ENCODE assay signal across 16 cellular contexts in genomic region chr6:117072781-117073180, GRCh38.
"Had no signal": no experiment of that assay in that cellular context is flagged by ENCODE, and none has a peak within 500 bp of the region (broad histone marks: within the 10 kb centered on the region; RNA-seq: fewer than 3 reads in every experiment).

No MANE protein-coding gene starts in this region.

- H3K9me3 ChIP-seq: adrenal gland, lower lobe of right lung, vagina had no signal

- FAIRE-seq: bronchial epithelial cell, frontal cortex, islet of Langerhans had no signal

- H3K4me1 ChIP-seq: adrenal gland, lower lobe of right lung, sigmoid colon, vagina had no signal

- H3K4me3 ChIP-seq: adrenal gland, lower lobe of right lung, sigmoid colon, stomach, vagina had no signal

- H3K27me3 ChIP-seq: adrenal gland, stomach, vagina had no signal

- DNase-seq: activated CD4-positive, alpha-beta T cell treated with anti-CD3 and anti-CD28 coated beads for 1 hour; activated effector memory CD4-positive, alpha-beta T cell treated with anti-CD3 and anti-CD28 coated beads, Interleukin-2, amount 50 U/mL, for 16 hours; activated T-cell treated with anti-CD3 and anti-CD28 coated beads, Interleukin-2, amount 50 U/mL, for 72 hours; adrenal gland; cerebellar nuclear complex; cortex of kidney; lower lobe of right lung; sigmoid colon; stimulated activated CD4-positive, alpha-beta T cell treated with anti-CD3 and anti-CD28 coated beads, Interleukin-4, amount 100 ng/mL, for 24 hours; stomach; trophoblast cell had no signal

- H3K27ac ChIP-seq: adrenal gland, lower lobe of right lung, sigmoid colon, stomach, vagina, VCaP had no signal

- H3K36me3 ChIP-seq: adrenal gland, lower lobe of right lung, sigmoid colon, stomach, vagina had no signal
